In the genomic region with DNA sequence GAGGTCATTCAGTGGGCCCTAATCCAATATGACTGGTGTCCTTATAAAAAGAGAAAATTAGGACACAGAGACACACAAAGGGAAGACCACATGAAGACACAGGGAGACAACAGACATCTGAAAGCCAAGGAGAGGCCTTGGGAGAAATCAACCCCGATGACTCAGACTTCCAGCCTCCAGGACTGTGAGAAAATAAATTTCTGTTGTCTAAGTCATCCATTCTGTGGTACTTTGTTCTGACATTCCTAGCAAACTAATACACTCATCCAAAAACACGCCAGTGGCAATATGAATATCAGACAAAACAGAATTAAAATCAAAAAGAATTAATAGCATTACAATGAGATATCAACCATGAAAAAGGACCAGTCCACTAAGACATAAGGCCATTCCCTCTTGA, we compare ENCODE assay signal across 15 cellular contexts.
DNase-seq lines count a peak whose midpoint lies in the region; ATAC-seq and TF ChIP-seq lines count a peak whose summit lies in the region.
"Had no signal": no experiment of that assay in that cellular context is flagged by ENCODE, and none has a peak within 500 bp of the region (broad histone marks: within the 10 kb centered on the region; RNA-seq: fewer than 3 reads in every experiment).

No MANE protein-coding gene starts in this region.

- H3K36me3 ChIP-seq in MG63 (no peaks in the 10 kb centered on the region), H7 (replicated peaks; ENCODE audit: control insufficient read depth, insufficient read depth, low read length) (no peaks in the 10 kb centered on the region)
- H3K36me3 ChIP-seq: HAP-1, heart right ventricle, lower lobe of right lung had no signal

- H3K27me3 ChIP-seq in MG63 (no peaks in the 10 kb centered on the region), H7 (ENCODE audit: control insufficient read depth, insufficient read depth, low read length) (no peaks in the 10 kb centered on the region)
- H3K27me3 ChIP-seq: heart right ventricle had no signal

- no peaks in the 10 kb centered on the region for H3K9me3 ChIP-seq in MG63
- H3K9me3 ChIP-seq: HAP-1, heart right ventricle, lower lobe of right lung had no signal

- H3K4me3 ChIP-seq in MG63 = no peak overlapping the region
- no peak overlapping the region for H3K4me3 ChIP-seq in cardiac fibroblast (replicated peaks in 1 of 2; ENCODE audit: low read depth in 2 of 2, low read length in 2 of 2)
- no peak overlapping the region for H3K4me3 ChIP-seq in H7 (ENCODE audit: insufficient read depth, low read depth, low read length)
- H3K4me3 ChIP-seq: HAP-1, heart right ventricle, lower lobe of right lung had no signal

- ATAC-seq in esophagus mucosa (no peak), HG02678 (IDR thresholded peaks at IDR 0.05; ENCODE audit: unreplicated experiment) (no peak)
- ATAC-seq: heart right ventricle, lower lobe of right lung had no signal

- TF ChIP-seq CTCF in cardiac fibroblast (IDR thresholded peaks at IDR 0.05; ENCODE audit: low read depth, low read length) = no peak

- DNase-seq in AG08395 (ENCODE audit: low spot score) (peak; percentile 74), MG63 (peak; percentile 62), cardiac fibroblast (ENCODE audit: low read depth in 2 of 2) (peak; percentile 46 to 82), kidney tubule cell (ENCODE audit: low spot score) (peak; percentile 81), H7 (no peak), iPS-NIHi7 (ENCODE audit: extremely low spot score) (no peak)
- DNase-seq: heart right ventricle; lower lobe of right lung; NCI-H1105; nucleus accumbens; RPMI8226; stimulated activated CD8-positive, alpha-beta memory T cell treated with anti-CD3 and anti-CD28 coated beads, Interleukin-4, amount 100 ng/mL, for 48 hours had no signal

Comparison
In these comparisons a context has a peak if more than half of its experiments do, and no peak if none do; other contexts are left out.
1. DNase-seq: peak in AG08395 (single experiment), MG63 (single experiment), cardiac fibroblast (2 of 2) and kidney tubule cell (single experiment); none in H7 (single experiment) and iPS-NIHi7 (single experiment).